29 cellular contexts compared by ENCODE assay signal in genomic region chr1:65751961-65752360, GRCh38. TPM values are rescaled to one million over a fixed set of nuclear protein-coding genes. Genes with fewer than 3 reads are reported as not detected.
DNase-seq lines count a peak whose midpoint lies in the region; ATAC-seq, FAIRE-seq and TF ChIP-seq lines count a peak whose summit lies in the region.
"Had no signal": no experiment of that assay in that cellular context is flagged by ENCODE, and none has a peak within 500 bp of the region (broad histone marks: within the 10 kb centered on the region; RNA-seq: fewer than 3 reads in every experiment).

No MANE protein-coding gene starts in this region.

- H3K36me3 Mint-ChIP-seq in activated CD4-positive, alpha-beta T cell treated with anti-CD3 and anti-CD28 coated beads, Interleukin-2, amount 10 ng/mL, durations not matched to agents 24 days and 14 days (ENCODE audit: low read depth): no peaks in the 10 kb centered on the region
- no peaks in the 10 kb centered on the region for H3K36me3 Mint-ChIP-seq in activated CD4-positive, alpha-beta T cell treated with anti-CD3 and anti-CD28 coated beads for 36 hours (ENCODE audit: low read depth)
- H3K36me3 Mint-ChIP-seq: CD8-positive, alpha-beta T cell; IgD-negative memory B cell had no signal

- POLR2A ChIA-PET in activated CD4-positive, alpha-beta T cell treated with anti-CD3 and anti-CD28 coated beads for 36 hours (lab: Charles Lee): no interaction called here
- POLR2A ChIA-PET in RWPE1 (lab: Yijun Ruan, JAX; ENCODE audit: low non-redundant PET): no interaction called here

- ATAC-seq in activated CD4-positive, alpha-beta T cell treated with anti-CD3 and anti-CD28 coated beads for 36 hours: no peak
- peak; percentile 28 for ATAC-seq in upper lobe of right lung
- ATAC-seq: CD8-positive, alpha-beta T cell; GM23338; HCT116 had no signal

- no peaks in the 10 kb centered on the region for H3K9me3 ChIP-seq in upper lobe of right lung

- TF ChIP-seq CTCF in RWPE1 (conservative IDR thresholded peaks at IDR 0.05; ENCODE audit: low read depth) (no peak), upper lobe of right lung (IDR thresholded peaks at IDR 0.05) (no peak)

- no peak overlapping the region for H3K27ac Mint-ChIP-seq in activated CD4-positive, alpha-beta T cell treated with anti-CD3 and anti-CD28 coated beads, Interleukin-2, amount 10 ng/mL, durations not matched to agents 24 days and 14 days
- no peak overlapping the region for H3K27ac Mint-ChIP-seq in activated CD4-positive, alpha-beta T cell treated with anti-CD3 and anti-CD28 coated beads for 36 hours
- H3K27ac Mint-ChIP-seq: B cell; CD8-positive, alpha-beta T cell; GM23338; IgD-negative memory B cell had no signal

- no peak overlapping the region for H3K4me3 ChIP-seq in upper lobe of right lung
- H3K4me3 ChIP-seq in H7 (ENCODE audit: insufficient read depth, low read depth, low read length): no peak overlapping the region
- H3K4me3 ChIP-seq: GM23338 had no signal

- no peak for FAIRE-seq in H54 (lab: Jason Lieb, UNC)

- H3K27ac ChIP-seq in RWPE1 (no peak overlapping the region), upper lobe of right lung (no peak overlapping the region)
- H3K27ac ChIP-seq: 22Rv1, C4-2B, HL-60, KMS-11 had no signal

- H3K9me3 Mint-ChIP-seq in activated CD4-positive, alpha-beta T cell treated with anti-CD3 and anti-CD28 coated beads, Interleukin-2, amount 10 ng/mL, durations not matched to agents 24 days and 14 days: no peaks in the 10 kb centered on the region
- no peaks in the 10 kb centered on the region for H3K9me3 Mint-ChIP-seq in activated CD4-positive, alpha-beta T cell treated with anti-CD3 and anti-CD28 coated beads for 36 hours (ENCODE audit: low read depth)
- H3K9me3 Mint-ChIP-seq: CD8-positive, alpha-beta T cell; GM23338 had no signal

- intact Hi-C loops in activated CD4-positive, alpha-beta T cell treated with anti-CD3 and anti-CD28 coated beads, Interleukin-2, amount 10 ng/mL, durations not matched to agents 24 days and 14 days (cut with micrococcal nuclease): no loop called here
- intact Hi-C loops in activated CD4-positive, alpha-beta T cell treated with anti-CD3 and anti-CD28 coated beads for 36 hours (cut with DNase I, micrococcal nuclease): no loop called here
- intact Hi-C loops in upper lobe of right lung (cut with DNase I): no loop called here

- CTCF ChIA-PET in activated CD4-positive, alpha-beta T cell treated with anti-CD3 and anti-CD28 coated beads for 36 hours (lab: Charles Lee): no interaction called here
- CTCF ChIA-PET in RWPE1 (lab: Yijun Ruan, JAX): interaction anchor here (0.6 kb wide), 1 partner anchor 804 kb away, joined by 3 read pairs; no protein-coding TSS in a partner anchor

- no peaks in the 10 kb centered on the region for H3K4me1 Mint-ChIP-seq in activated CD4-positive, alpha-beta T cell treated with anti-CD3 and anti-CD28 coated beads, Interleukin-2, amount 10 ng/mL, durations not matched to agents 24 days and 14 days
- no peaks in the 10 kb centered on the region for H3K4me1 Mint-ChIP-seq in activated CD4-positive, alpha-beta T cell treated with anti-CD3 and anti-CD28 coated beads for 36 hours
- H3K4me1 Mint-ChIP-seq: B cell, GM23338, IgD-negative memory B cell had no signal

- H3K27me3 Mint-ChIP-seq in activated CD4-positive, alpha-beta T cell treated with anti-CD3 and anti-CD28 coated beads, Interleukin-2, amount 10 ng/mL, durations not matched to agents 24 days and 14 days: peaks cover 19% of the 10 kb centered on the region
- H3K27me3 Mint-ChIP-seq in activated CD4-positive, alpha-beta T cell treated with anti-CD3 and anti-CD28 coated beads for 36 hours: peaks cover 5% of the 10 kb centered on the region
- H3K27me3 Mint-ChIP-seq: B cell, IgD-negative memory B cell had no signal

- peak; percentile 14 for DNase-seq in activated CD4-positive, alpha-beta T cell treated with anti-CD3 and anti-CD28 coated beads, Interleukin-2, amount 10 ng/mL, durations not matched to agents 24 days and 14 days
- no peak for DNase-seq in activated CD4-positive, alpha-beta T cell treated with anti-CD3 and anti-CD28 coated beads for 36 hours
- DNase-seq in RWPE1 (ENCODE audit: low spot score) (peak; percentile 7), foreskin melanocyte (peak; percentile 11), upper lobe of right lung (no peak), H7 (no peak), H54 (ENCODE audit: insufficient read length, low spot score) (no peak), mucosa of gallbladder (ENCODE audit: low spot score) (no peak)
- DNase-seq: CD8-positive, alpha-beta T cell; DMS 273 treated with DMSO at 0.1 percent for 48 hours; DND-41; NCI-H1092 treated with DMSO at 0.1 percent for 48 hours; NCI-H1436; NCI-H187; NCI-H2081 treated with DMSO at 0.1 percent for 48 hours; NCI-H2171 treated with DMSO at 0.1 percent for 48 hours; NCI-H345; NCI-H524 treated with DMSO at 0.1 percent for 48 hours; NCI-H774; RPMI8226; SHP77 treated with DMSO at 0.1 percent for 48 hours had no signal

- no peak for TF ChIP-seq POLR2A in H54 (IDR thresholded peaks at IDR 0.05; ENCODE audit: low read depth, low read length)

- H3K36me3 ChIP-seq in upper lobe of right lung (no peaks in the 10 kb centered on the region), H7 (replicated peaks; ENCODE audit: control insufficient read depth, insufficient read depth, low read length) (no peaks in the 10 kb centered on the region)

- H3K4me1 ChIP-seq in upper lobe of right lung: no peaks in the 10 kb centered on the region

- H3K27me3 ChIP-seq in upper lobe of right lung: no peaks in the 10 kb centered on the region
- no peaks in the 10 kb centered on the region for H3K27me3 ChIP-seq in H7 (ENCODE audit: control insufficient read depth, insufficient read depth, low read length)

- no peak overlapping the region for H3K4me3 Mint-ChIP-seq in activated CD4-positive, alpha-beta T cell treated with anti-CD3 and anti-CD28 coated beads, Interleukin-2, amount 10 ng/mL, durations not matched to agents 24 days and 14 days
- no peak overlapping the region for H3K4me3 Mint-ChIP-seq in activated CD4-positive, alpha-beta T cell treated with anti-CD3 and anti-CD28 coated beads for 36 hours
- H3K4me3 Mint-ChIP-seq: B cell; CD8-positive, alpha-beta T cell; GM23338; IgD-negative memory B cell had no signal

RNA-seq across cellular contexts. Expression of gene PDE4B, which starts 40.7 kb away (rescaled TPM):
- 10.6 and 10.9 TPM in 2 replicates for total RNA-seq in activated CD4-positive, alpha-beta T cell treated with anti-CD3 and anti-CD28 coated beads, Interleukin-2, amount 10 ng/mL, durations not matched to agents 24 days and 14 days
- 10 to 100 TPM; 24.2 to 24.7 TPM for total RNA-seq in activated CD4-positive, alpha-beta T cell treated with anti-CD3 and anti-CD28 coated beads for 36 hours
- total RNA-seq in upper lobe of right lung (14.3 TPM), mucosa of gallbladder (5.2 TPM)
- total RNA-seq in H7 (2014; rRNA removed; shearing (Covaris generic)): 4.1 and 5.5 TPM in 2 replicates

Comparison
In these comparisons a context has a peak if more than half of its experiments do, and no peak if none do; other contexts are left out.
1. DNase-seq: peak in activated CD4-positive, alpha-beta T cell treated with anti-CD3 and anti-CD28 coated beads, Interleukin-2, amount 10 ng/mL, durations not matched to agents 24 days and 14 days (single experiment), RWPE1 (single experiment) and foreskin melanocyte (single experiment); none in activated CD4-positive, alpha-beta T cell treated with anti-CD3 and anti-CD28 coated beads for 36 hours (single experiment), upper lobe of right lung (single experiment), H7 (single experiment), H54 (single experiment) and mucosa of gallbladder (single experiment).